28 cellular contexts compared by ENCODE assay signal in the genomic region with DNA sequence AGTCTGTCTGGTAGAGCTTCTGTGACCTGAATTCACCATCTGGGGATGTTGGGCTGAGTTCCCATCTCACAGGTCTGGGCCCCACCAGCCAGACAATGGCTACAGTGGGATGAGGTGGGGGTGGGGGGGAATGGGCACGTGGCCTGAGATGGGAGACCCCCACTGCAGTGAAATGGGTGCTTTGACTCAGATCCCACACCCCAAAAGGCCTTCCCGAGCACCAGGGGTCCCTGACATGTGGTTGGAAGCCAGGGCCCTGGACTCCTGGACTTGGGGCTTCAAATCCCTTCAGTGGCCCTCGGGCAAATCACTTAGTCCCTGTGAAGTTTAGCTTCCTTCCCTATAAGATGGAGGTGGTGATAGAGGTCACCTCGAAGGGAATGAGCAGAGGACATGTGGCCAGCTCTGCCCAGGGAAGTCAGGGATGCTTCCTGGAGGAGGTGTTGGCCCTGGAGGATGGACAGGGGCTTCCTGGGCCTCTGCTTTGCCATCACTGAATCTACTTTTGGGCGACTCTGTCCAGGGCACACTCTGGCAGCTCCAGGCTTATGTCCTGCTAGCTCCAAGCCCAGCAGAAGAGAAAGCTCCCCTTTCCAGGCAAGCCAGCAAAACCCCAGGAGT.
"Had no signal": no experiment of that assay in that cellular context is flagged by ENCODE, and none has a peak within 500 bp of the region (broad histone marks: within the 10 kb centered on the region; RNA-seq: fewer than 3 reads in every experiment).

No MANE protein-coding gene starts in this region.

- H3K4me1 ChIP-seq: adrenal gland had no signal

- H3K4me3 ChIP-seq: adrenal gland had no signal

- H3K27me3 ChIP-seq: adrenal gland had no signal

- H3K4me1 Mint-ChIP-seq: activated B cell treated with CpG ODN at 0.5 μM for 24 hours had no signal

- H3K27ac Mint-ChIP-seq: activated B cell treated with CpG ODN at 0.5 μM for 24 hours; activated CD4-positive, alpha-beta memory T cell treated with anti-CD3 and anti-CD28 coated beads for 36 hours; activated naive CD4-positive, alpha-beta T cell treated with anti-CD3 and anti-CD28 coated beads for 36 hours; activated T-helper 1 cell treated with anti-CD3 and anti-CD28 coated beads, Interleukin-12 subunit alpha, Interleukin-12 subunit beta, Interleukin-2, Interleukin-4 antibody, amounts not matched to agents 30 ng/mL and 10 ng/mL and 1 ng/mL, durations not matched to agents 14 hours and 24 hours and 36 hours had no signal

- H3K4me3 Mint-ChIP-seq: activated B cell treated with CpG ODN at 0.5 μM for 24 hours; activated CD4-positive, alpha-beta memory T cell treated with anti-CD3 and anti-CD28 coated beads for 36 hours; activated naive CD4-positive, alpha-beta T cell treated with anti-CD3 and anti-CD28 coated beads for 36 hours; activated T-cell treated with anti-CD3 and anti-CD28 coated beads, Interleukin-2, amount 50 U/mL, for 4 hours; activated T-helper 1 cell treated with anti-CD3 and anti-CD28 coated beads, Interleukin-12 subunit alpha, Interleukin-12 subunit beta, Interleukin-2, Interleukin-4 antibody, amounts not matched to agents 30 ng/mL and 10 ng/mL and 1 ng/mL, durations not matched to agents 14 hours and 24 hours and 36 hours; brain had no signal

- H3K9me3 ChIP-seq: adrenal gland had no signal

- DNase-seq: activated B cell treated with CpG ODN at 0.5 μM for 24 hours; activated CD4-positive, alpha-beta memory T cell treated with anti-CD3 and anti-CD28 coated beads for 36 hours; activated CD4-positive, alpha-beta T cell treated with anti-CD3 and anti-CD28 coated beads for 4 hours; activated CD4-positive, alpha-beta T cell treated with anti-CD3 and anti-CD28 coated beads, Interleukin-2, amount 50 U/mL, for 1 hour; activated CD4-positive, CD25-positive, alpha-beta regulatory T cell treated with anti-CD3 and anti-CD28 coated beads, Interleukin-2, amount 50 U/mL, for 72 hours; activated CD8-positive, alpha-beta memory T cell treated with anti-CD3 and anti-CD28 coated beads, Interleukin-2, amount 50 U/mL, for 4 hours; activated gamma-delta T cell treated with Interleukin-2 at 50 U/mL for 16 hours; activated naive CD4-positive, alpha-beta T cell treated with anti-CD3 and anti-CD28 coated beads for 36 hours; activated T-cell treated with anti-CD3 and anti-CD28 coated beads for 4 hours; activated T-cell treated with anti-CD3 and anti-CD28 coated beads, Interleukin-2, amount 50 U/mL, for 4 hours; adrenal gland; central memory CD4-positive, alpha-beta T cell; Karpas-422; NCI-H1105; NCI-H1417 treated with DMSO at 0.1 percent for 48 hours; NCI-H2029; NCI-H510A; NCI-H526; NCI-H748 treated with DMSO at 0.1 percent for 48 hours; NK-92 treated with Interleukin-12 subunit alpha and Interleukin-12 subunit beta, amount 100 ng/mL, for 24 hours; SW 1271; T-helper 1 cell; T-helper 2 cell; T-helper 9 cell had no signal

- H3K27me3 Mint-ChIP-seq: activated B cell treated with CpG ODN at 0.5 μM for 24 hours; activated CD4-positive, alpha-beta memory T cell treated with anti-CD3 and anti-CD28 coated beads for 36 hours had no signal

- H3K9me3 Mint-ChIP-seq: activated CD4-positive, alpha-beta memory T cell treated with anti-CD3 and anti-CD28 coated beads for 36 hours; activated naive CD4-positive, alpha-beta T cell treated with anti-CD3 and anti-CD28 coated beads for 36 hours; activated naive CD4-positive, alpha-beta T cell treated with anti-CD3 and anti-CD28 coated beads, Interleukin-2, amount 50 U/mL, for 72 hours; activated T-cell treated with anti-CD3 and anti-CD28 coated beads, Interleukin-2, amount 50 U/mL, for 4 hours; activated T-helper 1 cell treated with anti-CD3 and anti-CD28 coated beads, Interleukin-12 subunit alpha, Interleukin-12 subunit beta, Interleukin-2, Interleukin-4 antibody, amounts not matched to agents 30 ng/mL and 10 ng/mL and 1 ng/mL, durations not matched to agents 14 hours and 24 hours and 36 hours had no signal

- H3K27ac ChIP-seq: adrenal gland, VCaP had no signal
